In the genomic region with DNA sequence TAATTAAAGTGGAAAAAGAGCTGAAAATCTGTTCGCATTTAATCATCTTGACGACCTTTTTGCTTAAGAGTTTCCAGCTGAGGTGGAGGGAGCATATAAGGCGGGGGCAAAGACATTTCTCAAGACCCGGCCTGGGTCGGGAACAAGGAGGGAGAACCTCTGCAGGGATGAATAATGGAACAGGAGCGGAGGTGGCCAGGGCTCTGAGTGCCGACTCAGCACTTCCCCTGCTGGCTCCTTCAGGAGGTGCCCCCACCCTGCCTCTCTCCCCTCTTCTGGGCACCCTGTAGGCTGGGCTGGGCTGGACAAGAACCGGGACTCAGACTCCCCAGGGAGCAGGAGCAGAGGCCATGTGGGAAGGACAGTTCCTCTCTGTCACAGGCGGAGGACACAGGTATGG, we compare ENCODE assay signal across 1 cellular context.
A peak's percentile ranks its signal among the peaks of the same experiment; 100 is the strongest.
TF ChIP-seq lines count a peak whose summit lies in the region.

No MANE protein-coding gene starts in this region.

TF ChIP-seq in IMR-90, 13 proteins besides CTCF, POLR2A, EP300 and RAD21:
- TF ChIP-seq MAZ (IDR thresholded peaks at IDR 0.05; ENCODE audit: borderline replicate concordance, low read depth, low read length) (no peak), BHLHE40 (IDR thresholded peaks at IDR 0.05; ENCODE audit: low read depth, low read length) (no peak), MAFK (IDR thresholded peaks at IDR 0.05; ENCODE audit: low read depth, low read length) (peak; percentile 92), FOS (IDR thresholded peaks at IDR 0.05; ENCODE audit: low read depth, low read length) (no peak), CEBPB (IDR thresholded peaks at IDR 0.05; ENCODE audit: low read depth, low read length) (no peak), NFE2L2 (IDR thresholded peaks at IDR 0.05; ENCODE audit: low read depth, low read length) (no peak), MXI1 (IDR thresholded peaks at IDR 0.05; ENCODE audit: borderline replicate concordance, low read depth, low read length) (no peak)
